ENCODE assay signal across 1 cellular context in the genomic region with DNA sequence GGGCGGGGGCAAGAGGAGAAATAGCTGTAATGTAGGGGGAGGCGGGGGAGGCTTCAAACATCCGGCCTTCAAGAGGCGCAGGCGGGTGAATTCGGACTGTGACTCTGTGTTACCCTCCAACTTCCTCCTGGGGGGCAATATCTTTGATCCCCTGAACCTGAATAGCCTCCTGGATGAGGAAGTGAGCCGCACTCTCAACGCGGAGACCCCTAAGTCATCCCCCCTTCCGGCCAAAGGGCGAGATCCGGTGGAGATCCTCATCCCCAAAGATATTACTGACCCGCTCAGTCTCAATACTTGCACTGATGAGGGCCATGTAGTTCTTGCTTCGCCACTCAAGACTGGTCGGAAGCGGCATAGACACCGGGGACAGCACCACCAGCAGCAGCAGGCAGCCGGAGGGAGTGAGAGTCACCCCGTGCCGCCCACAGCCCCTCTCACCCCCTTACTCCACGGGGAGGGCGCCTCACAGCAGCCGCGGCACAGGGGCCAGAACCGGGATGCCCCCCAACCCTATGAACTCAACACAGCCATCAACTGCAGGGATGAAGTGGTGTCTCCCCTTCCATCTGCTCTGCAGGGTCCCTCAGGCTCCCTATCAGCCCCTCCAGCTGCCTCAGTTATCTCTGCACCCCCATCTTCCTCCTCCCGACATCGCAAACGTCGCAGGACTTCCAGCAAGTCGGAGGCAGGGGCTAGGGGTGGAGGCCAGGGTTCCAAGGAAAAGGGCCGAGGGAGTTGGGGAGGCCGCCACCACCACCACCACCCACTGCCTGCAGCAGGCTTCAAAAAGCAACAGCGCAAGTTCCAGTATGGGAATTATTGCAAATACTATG.
TF ChIP-seq lines count a peak whose summit lies in the region.

No MANE protein-coding gene starts in this region.

TF ChIP-seq in K562, 482 proteins besides CTCF, POLR2A, EP300 and RAD21 (continued from another document and continues in another):
- TF ChIP-seq, protein P1, sequence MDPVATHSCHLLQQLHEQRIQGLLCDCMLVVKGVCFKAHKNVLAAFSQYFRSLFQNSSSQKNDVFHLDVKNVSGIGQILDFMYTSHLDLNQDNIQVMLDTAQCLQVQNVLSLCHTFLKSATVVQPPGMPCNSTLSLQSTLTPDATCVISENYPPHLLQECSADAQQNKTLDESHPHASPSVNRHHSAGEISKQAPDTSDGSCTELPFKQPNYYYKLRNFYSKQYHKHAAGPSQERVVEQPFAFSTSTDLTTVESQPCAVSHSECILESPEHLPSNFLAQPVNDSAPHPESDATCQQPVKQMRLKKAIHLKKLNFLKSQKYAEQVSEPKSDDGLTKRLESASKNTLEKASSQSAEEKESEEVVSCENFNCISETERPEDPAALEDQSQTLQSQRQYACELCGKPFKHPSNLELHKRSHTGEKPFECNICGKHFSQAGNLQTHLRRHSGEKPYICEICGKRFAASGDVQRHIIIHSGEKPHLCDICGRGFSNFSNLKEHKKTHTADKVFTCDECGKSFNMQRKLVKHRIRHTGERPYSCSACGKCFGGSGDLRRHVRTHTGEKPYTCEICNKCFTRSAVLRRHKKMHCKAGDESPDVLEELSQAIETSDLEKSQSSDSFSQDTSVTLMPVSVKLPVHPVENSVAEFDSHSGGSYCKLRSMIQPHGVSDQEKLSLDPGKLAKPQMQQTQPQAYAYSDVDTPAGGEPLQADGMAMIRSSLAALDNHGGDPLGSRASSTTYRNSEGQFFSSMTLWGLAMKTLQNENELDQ (CRISPR knock-in tag; IDR thresholded peaks at IDR 0.05; ENCODE audit: borderline replicate concordance) = no peak
- TF ChIP-seq SIN3A (IDR thresholded peaks at IDR 0.05; ENCODE audit: borderline replicate concordance in 2 of 2, control insufficient read depth in 1 of 2, low read depth in 2 of 2, low read length in 2 of 2) = no peak
- TF ChIP-seq ZNF445 (CRISPR knock-in tag; IDR thresholded peaks at IDR 0.05; ENCODE audit: low read depth) = no peak
- no peak for TF ChIP-seq RFX1 (IDR thresholded peaks at IDR 0.05)
- TF ChIP-seq TAF7 (tag; IDR thresholded peaks at IDR 0.05) = no peak
- TF ChIP-seq JUNB (CRISPR knock-in tag; conservative IDR thresholded peaks at IDR 0.05) = 0 out of 2 replicates have a peak, but pooled peaks have one; percentile 30
- TF ChIP-seq COPS2 (conservative IDR thresholded peaks at IDR 0.05) = no peak
- no peak for TF ChIP-seq XRCC3 (IDR thresholded peaks at IDR 0.05)
- TF ChIP-seq ESRRB (CRISPR knock-in tag; IDR thresholded peaks at IDR 0.05; ENCODE audit: borderline replicate concordance) = no peak
- TF ChIP-seq MAZ (CRISPR knock-in tag; conservative IDR thresholded peaks at IDR 0.05 in 1 of 2, IDR thresholded peaks at IDR 0.05 in 1 of 2) = no peak; a peak in 1 of 4 replicates
- TF ChIP-seq PML (IDR thresholded peaks at IDR 0.05; ENCODE audit: low read length) = no peak; the same call in 1 of the 2 replicates
- TF ChIP-seq ETV6 (IDR thresholded peaks at IDR 0.05; ENCODE audit: borderline replicate concordance in 1 of 2, low read depth in 2 of 2, low read length in 1 of 2) = peak in 1 of 2 experiments; percentile 55; a peak in 1 of 4 replicates
- no peak for TF ChIP-seq ETV6 (CRISPR knock-in tag; IDR thresholded peaks at IDR 0.05; ENCODE audit: borderline replicate concordance)
- TF ChIP-seq CBFA2T2 (conservative IDR thresholded peaks at IDR 0.05) = 0 out of 2 replicates have a peak, but pooled peaks have one; percentile 46
- TF ChIP-seq NFE2 (IDR thresholded peaks at IDR 0.05; ENCODE audit: low read depth) = no peak
- TF ChIP-seq, protein P2, sequence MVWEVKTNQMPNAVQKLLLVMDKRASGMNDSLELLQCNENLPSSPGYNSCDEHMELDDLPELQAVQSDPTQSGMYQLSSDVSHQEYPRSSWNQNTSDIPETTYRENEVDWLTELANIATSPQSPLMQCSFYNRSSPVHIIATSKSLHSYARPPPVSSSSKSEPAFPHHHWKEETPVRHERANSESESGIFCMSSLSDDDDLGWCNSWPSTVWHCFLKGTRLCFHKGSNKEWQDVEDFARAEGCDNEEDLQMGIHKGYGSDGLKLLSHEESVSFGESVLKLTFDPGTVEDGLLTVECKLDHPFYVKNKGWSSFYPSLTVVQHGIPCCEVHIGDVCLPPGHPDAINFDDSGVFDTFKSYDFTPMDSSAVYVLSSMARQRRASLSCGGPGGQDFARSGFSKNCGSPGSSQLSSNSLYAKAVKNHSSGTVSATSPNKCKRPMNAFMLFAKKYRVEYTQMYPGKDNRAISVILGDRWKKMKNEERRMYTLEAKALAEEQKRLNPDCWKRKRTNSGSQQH (CRISPR knock-in tag; IDR thresholded peaks at IDR 0.05) = 0 out of 2 replicates have a peak, but pooled peaks have one; percentile 60
- TF ChIP-seq MAFG (tag; conservative IDR thresholded peaks at IDR 0.05) = no peak
- TF ChIP-seq, protein P3, sequence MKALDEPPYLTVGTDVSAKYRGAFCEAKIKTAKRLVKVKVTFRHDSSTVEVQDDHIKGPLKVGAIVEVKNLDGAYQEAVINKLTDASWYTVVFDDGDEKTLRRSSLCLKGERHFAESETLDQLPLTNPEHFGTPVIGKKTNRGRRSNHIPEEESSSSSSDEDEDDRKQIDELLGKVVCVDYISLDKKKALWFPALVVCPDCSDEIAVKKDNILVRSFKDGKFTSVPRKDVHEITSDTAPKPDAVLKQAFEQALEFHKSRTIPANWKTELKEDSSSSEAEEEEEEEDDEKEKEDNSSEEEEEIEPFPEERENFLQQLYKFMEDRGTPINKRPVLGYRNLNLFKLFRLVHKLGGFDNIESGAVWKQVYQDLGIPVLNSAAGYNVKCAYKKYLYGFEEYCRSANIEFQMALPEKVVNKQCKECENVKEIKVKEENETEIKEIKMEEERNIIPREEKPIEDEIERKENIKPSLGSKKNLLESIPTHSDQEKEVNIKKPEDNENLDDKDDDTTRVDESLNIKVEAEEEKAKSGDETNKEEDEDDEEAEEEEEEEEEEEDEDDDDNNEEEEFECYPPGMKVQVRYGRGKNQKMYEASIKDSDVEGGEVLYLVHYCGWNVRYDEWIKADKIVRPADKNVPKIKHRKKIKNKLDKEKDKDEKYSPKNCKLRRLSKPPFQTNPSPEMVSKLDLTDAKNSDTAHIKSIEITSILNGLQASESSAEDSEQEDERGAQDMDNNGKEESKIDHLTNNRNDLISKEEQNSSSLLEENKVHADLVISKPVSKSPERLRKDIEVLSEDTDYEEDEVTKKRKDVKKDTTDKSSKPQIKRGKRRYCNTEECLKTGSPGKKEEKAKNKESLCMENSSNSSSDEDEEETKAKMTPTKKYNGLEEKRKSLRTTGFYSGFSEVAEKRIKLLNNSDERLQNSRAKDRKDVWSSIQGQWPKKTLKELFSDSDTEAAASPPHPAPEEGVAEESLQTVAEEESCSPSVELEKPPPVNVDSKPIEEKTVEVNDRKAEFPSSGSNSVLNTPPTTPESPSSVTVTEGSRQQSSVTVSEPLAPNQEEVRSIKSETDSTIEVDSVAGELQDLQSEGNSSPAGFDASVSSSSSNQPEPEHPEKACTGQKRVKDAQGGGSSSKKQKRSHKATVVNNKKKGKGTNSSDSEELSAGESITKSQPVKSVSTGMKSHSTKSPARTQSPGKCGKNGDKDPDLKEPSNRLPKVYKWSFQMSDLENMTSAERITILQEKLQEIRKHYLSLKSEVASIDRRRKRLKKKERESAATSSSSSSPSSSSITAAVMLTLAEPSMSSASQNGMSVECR (CRISPR knock-in tag; IDR thresholded peaks at IDR 0.05) = 0 out of 2 replicates have a peak, but pooled peaks have one; percentile 3
- TF ChIP-seq DPF2 (IDR thresholded peaks at IDR 0.05) = peak; percentile 41
- TF ChIP-seq SMAD2 (IDR thresholded peaks at IDR 0.05; ENCODE audit: low read depth, low read length) = no peak
- TF ChIP-seq, protein P4, sequence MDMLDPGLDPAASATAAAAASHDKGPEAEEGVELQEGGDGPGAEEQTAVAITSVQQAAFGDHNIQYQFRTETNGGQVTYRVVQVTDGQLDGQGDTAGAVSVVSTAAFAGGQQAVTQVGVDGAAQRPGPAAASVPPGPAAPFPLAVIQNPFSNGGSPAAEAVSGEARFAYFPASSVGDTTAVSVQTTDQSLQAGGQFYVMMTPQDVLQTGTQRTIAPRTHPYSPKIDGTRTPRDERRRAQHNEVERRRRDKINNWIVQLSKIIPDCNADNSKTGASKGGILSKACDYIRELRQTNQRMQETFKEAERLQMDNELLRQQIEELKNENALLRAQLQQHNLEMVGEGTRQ (CRISPR knock-in tag; IDR thresholded peaks at IDR 0.05) = peak; percentile 12; the same call in 1 of the 2 replicates
- TF ChIP-seq ZNF436 (CRISPR knock-in tag; IDR thresholded peaks at IDR 0.05) = no peak
- TF ChIP-seq, protein P5, sequence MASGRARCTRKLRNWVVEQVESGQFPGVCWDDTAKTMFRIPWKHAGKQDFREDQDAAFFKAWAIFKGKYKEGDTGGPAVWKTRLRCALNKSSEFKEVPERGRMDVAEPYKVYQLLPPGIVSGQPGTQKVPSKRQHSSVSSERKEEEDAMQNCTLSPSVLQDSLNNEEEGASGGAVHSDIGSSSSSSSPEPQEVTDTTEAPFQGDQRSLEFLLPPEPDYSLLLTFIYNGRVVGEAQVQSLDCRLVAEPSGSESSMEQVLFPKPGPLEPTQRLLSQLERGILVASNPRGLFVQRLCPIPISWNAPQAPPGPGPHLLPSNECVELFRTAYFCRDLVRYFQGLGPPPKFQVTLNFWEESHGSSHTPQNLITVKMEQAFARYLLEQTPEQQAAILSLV (tag; IDR thresholded peaks at IDR 0.05) = no peak
- TF ChIP-seq, protein P6, sequence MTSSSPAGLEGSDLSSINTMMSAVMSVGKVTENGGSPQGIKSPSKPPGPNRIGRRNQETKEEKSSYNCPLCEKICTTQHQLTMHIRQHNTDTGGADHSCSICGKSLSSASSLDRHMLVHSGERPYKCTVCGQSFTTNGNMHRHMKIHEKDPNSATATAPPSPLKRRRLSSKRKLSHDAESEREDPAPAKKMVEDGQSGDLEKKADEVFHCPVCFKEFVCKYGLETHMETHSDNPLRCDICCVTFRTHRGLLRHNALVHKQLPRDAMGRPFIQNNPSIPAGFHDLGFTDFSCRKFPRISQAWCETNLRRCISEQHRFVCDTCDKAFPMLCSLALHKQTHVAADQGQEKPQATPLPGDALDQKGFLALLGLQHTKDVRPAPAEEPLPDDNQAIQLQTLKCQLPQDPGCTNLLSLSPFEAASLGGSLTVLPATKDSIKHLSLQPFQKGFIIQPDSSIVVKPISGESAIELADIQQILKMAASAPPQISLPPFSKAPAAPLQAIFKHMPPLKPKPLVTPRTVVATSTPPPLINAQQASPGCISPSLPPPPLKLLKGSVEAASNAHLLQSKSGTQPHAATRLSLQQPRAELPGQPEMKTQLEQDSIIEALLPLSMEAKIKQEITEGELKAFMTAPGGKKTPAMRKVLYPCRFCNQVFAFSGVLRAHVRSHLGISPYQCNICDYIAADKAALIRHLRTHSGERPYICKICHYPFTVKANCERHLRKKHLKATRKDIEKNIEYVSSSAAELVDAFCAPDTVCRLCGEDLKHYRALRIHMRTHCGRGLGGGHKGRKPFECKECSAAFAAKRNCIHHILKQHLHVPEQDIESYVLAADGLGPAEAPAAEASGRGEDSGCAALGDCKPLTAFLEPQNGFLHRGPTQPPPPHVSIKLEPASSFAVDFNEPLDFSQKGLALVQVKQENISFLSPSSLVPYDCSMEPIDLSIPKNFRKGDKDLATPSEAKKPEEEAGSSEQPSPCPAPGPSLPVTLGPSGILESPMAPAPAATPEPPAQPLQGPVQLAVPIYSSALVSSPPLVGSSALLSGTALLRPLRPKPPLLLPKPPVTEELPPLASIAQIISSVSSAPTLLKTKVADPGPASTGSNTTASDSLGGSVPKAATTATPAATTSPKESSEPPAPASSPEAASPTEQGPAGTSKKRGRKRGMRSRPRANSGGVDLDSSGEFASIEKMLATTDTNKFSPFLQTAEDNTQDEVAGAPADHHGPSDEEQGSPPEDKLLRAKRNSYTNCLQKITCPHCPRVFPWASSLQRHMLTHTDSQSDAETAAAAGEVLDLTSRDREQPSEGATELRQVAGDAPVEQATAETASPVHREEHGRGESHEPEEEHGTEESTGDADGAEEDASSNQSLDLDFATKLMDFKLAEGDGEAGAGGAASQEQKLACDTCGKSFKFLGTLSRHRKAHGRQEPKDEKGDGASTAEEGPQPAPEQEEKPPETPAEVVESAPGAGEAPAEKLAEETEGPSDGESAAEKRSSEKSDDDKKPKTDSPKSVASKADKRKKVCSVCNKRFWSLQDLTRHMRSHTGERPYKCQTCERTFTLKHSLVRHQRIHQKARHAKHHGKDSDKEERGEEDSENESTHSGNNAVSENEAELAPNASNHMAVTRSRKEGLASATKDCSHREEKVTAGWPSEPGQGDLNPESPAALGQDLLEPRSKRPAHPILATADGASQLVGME (CRISPR knock-in tag; IDR thresholded peaks at IDR 0.05) = 0 out of 2 replicates have a peak, but pooled peaks have one; percentile 68
- no peak for TF ChIP-seq PHF20 (IDR thresholded peaks at IDR 0.05; ENCODE audit: partially characterized antibody)
- no peak for TF ChIP-seq SRSF1 (IDR thresholded peaks at IDR 0.05; ENCODE audit: low read depth, low read length)
- TF ChIP-seq, protein P7, sequence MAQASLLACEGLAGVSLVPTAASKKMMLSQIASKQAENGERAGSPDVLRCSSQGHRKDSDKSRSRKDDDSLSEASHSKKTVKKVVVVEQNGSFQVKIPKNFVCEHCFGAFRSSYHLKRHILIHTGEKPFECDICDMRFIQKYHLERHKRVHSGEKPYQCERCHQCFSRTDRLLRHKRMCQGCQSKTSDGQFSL (CRISPR knock-in tag; IDR thresholded peaks at IDR 0.05) = 0 out of 2 replicates have a peak, but pooled peaks have one; percentile 65
- TF ChIP-seq, protein P7 (tag; IDR thresholded peaks at IDR 0.05) = peak in 1 of 2 experiments; percentile 87; a peak in 1 of 4 replicates
- peak; percentile 70; the same call in 1 of the 2 replicates for TF ChIP-seq HNRNPUL1 (IDR thresholded peaks at IDR 0.05; ENCODE audit: low read length)
- no peak for TF ChIP-seq PTTG1 (tag; IDR thresholded peaks at IDR 0.05; ENCODE audit: low read depth)
- TF ChIP-seq ELF4 (CRISPR knock-in tag; IDR thresholded peaks at IDR 0.05) = 0 out of 2 replicates have a peak, but pooled peaks have one; percentile 32
- TF ChIP-seq ZBTB8A (IDR thresholded peaks at IDR 0.05; ENCODE audit: partially characterized antibody) = no peak
- no peak for TF ChIP-seq ZNF134 (CRISPR knock-in tag; conservative IDR thresholded peaks at IDR 0.05)
- TF ChIP-seq NR4A1 (CRISPR knock-in tag; IDR thresholded peaks at IDR 0.05) = no peak
- no peak for TF ChIP-seq NR4A1 (tag; IDR thresholded peaks at IDR 0.05)
- peak; percentile 7; the same call in 1 of the 2 replicates for TF ChIP-seq TCF7 (IDR thresholded peaks at IDR 0.05; ENCODE audit: borderline replicate concordance)
- TF ChIP-seq E2F3 (CRISPR knock-in tag; IDR thresholded peaks at IDR 0.05) = 0 out of 2 replicates have a peak, but pooled peaks have one; percentile 46
- TF ChIP-seq ILF3 (IDR thresholded peaks at IDR 0.05; ENCODE audit: borderline replicate concordance) = no peak
- no peak for TF ChIP-seq SNRNP70 (optimal IDR thresholded peaks at IDR 0.05; ENCODE audit: low read depth, low read length)
- TF ChIP-seq GABPB1 (CRISPR knock-in tag; IDR thresholded peaks at IDR 0.05) = no peak
- no peak for TF ChIP-seq ZKSCAN3 (CRISPR knock-in tag; IDR thresholded peaks at IDR 0.05)
- no peak for TF ChIP-seq TCFL5 (CRISPR knock-in tag; conservative IDR thresholded peaks at IDR 0.05)
- no peak for TF ChIP-seq HDAC3 (IDR thresholded peaks at IDR 0.05; ENCODE audit: borderline replicate concordance, partially characterized antibody)
- no peak for TF ChIP-seq SMAD1 (IDR thresholded peaks at IDR 0.05; ENCODE audit: low read depth, low read length, partially characterized antibody)
